In the genomic region with DNA sequence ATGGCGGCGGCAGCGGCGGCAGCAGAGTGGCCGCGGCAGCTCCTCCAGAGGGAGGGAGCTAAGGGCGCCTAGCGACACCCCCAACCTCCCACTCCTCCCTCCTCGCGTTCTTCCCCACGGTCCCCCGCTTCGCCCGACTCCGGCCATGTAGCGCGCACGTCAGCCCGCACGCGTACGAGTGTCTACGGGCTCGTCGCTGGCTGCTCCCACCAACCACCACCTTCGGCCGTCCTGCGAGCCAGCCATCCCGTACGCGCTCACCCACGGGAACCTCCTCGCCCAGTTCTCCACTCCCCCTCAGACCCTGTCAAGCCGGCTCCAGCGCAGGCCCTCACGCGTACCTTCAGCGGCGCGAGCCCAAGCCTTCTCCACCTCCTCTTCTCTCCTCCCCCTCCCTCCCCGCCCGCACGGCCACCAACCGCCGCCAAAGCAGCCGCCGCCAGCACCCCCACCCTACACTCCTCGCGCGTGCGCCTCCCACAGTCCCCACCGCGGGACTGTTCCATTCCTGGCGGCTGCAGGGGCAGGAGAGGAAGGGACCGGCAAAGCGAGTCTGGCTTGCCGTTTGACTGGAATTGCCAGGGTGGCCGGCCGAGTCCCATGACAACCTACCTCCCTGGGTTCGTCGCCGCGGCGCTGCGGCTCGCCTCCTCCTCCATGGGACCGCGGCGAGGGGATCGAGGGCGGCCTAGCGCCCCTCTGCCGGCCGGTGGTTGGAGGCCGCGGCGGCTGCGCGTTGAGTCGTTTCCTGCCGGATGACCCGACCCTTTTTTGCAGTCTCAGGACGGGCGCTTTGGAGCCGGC, we compare ENCODE assay signal across 8 cellular contexts. TPM values are rescaled to one million over a fixed set of nuclear protein-coding genes. Genes with fewer than 3 reads are reported as not detected.
DNase-seq lines count a peak whose midpoint lies in the region; ATAC-seq and TF ChIP-seq lines count a peak whose summit lies in the region.

A gene (plus strand): TSS at position 774 of the 804 bp plus-strand sequence. CDS start 20,689 bp downstream, outside the sequence.
A gene with protein sequence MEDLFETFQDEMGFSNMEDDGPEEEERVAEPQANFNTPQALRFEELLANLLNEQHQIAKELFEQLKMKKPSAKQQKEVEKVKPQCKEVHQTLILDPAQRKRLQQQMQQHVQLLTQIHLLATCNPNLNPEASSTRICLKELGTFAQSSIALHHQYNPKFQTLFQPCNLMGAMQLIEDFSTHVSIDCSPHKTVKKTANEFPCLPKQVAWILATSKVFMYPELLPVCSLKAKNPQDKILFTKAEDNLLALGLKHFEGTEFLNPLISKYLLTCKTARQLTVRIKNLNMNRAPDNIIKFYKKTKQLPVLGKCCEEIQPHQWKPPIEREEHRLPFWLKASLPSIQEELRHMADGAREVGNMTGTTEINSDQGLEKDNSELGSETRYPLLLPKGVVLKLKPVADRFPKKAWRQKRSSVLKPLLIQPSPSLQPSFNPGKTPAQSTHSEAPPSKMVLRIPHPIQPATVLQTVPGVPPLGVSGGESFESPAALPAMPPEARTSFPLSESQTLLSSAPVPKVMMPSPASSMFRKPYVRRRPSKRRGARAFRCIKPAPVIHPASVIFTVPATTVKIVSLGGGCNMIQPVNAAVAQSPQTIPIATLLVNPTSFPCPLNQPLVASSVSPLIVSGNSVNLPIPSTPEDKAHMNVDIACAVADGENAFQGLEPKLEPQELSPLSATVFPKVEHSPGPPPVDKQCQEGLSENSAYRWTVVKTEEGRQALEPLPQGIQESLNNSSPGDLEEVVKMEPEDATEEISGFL (minus strand): TSS at position 457 of the 804 bp plus-strand sequence. CDS start 8,338 bp downstream, outside the sequence.

- TF ChIP-seq EP300 in tibial nerve (IDR thresholded peaks at IDR 0.05) = peak; percentile 24 to 92

- H3K9me3 ChIP-seq in tibial nerve = no peaks in the 10 kb centered on the region

- intact Hi-C loops in cardiac septum (cut with DNase I) = no loop called here

- H3K36me3 ChIP-seq in tibial nerve = peaks cover 0 to 22% (median 0%) of the 10 kb centered on the region in 3 donors

- TF ChIP-seq CTCF in GM13976 (IDR thresholded peaks at IDR 0.05; ENCODE audit: borderline replicate concordance, control extremely low read depth, extremely low read depth, insufficient read depth, missing control alignments) (no peak), tibial nerve (IDR thresholded peaks at IDR 0.05) (peak; percentile 17 to 84 (median 27))

- H3K27me3 ChIP-seq in tibial nerve = no peaks in the 10 kb centered on the region

- peak; percentile 95 for DNase-seq in GM13976 (ENCODE audit: low spot score)
- DNase-seq in NCI-H1694 (lab: John Stamatoyannopoulos, UW) = peak; percentile 82
- peak; percentile 80 to 93 (median 86) for DNase-seq in T-helper 1 cell
- peak; percentile 97 for DNase-seq in cardiac septum (ENCODE audit: low spot score)
- DNase-seq in pons (ENCODE audit: low spot score) = peak; percentile 91
- DNase-seq in tibial nerve (ENCODE audit: low spot score in 2 of 2) = peak; percentile 84 to 85

- ATAC-seq in HG02852 (IDR thresholded peaks at IDR 0.05; ENCODE audit: unreplicated experiment) = peak; percentile 78

- H3K4me3 ChIP-seq in tibial nerve = peak within 1 kb of the TSS; percentile 74 to 99 (median 92)

- H3K4me1 ChIP-seq in tibial nerve = peaks cover 3 to 51% (median 22%) of the 10 kb centered on the region in 4 donors

- in situ Hi-C loops in GM13976 (cut with MboI; ENCODE audit: low sequenced_read_pairs, unreplicated experiment) = no loop called here

- H3K27ac ChIP-seq in adipose tissue (ENCODE audit: low read depth, low read length) = peak within 1 kb of the TSS; percentile 97
- peak within 1 kb of the TSS; percentile 88 to 98 (median 96) for H3K27ac ChIP-seq in tibial nerve

- WGBS in adipose tissue, 3 donors = 0 to 1% (median 1%) methylated on average over 71 to 85 of the region's 85 CpGs
- 0 to 1% methylated on average over 64 to 70 of the region's 85 CpGs for WGBS in tibial nerve, 2 donors

- TF ChIP-seq POLR2A in tibial nerve (IDR thresholded peaks at IDR 0.05) = peak; percentile 30 to 87

RNA-seq across cellular contexts. Expression of the first gene that starts in this region (rescaled TPM):
- 10 to 100 TPM; 47.6 to 83.3 (median 83.2) TPM for polyA plus RNA-seq in adipose tissue
- total RNA-seq in cardiac septum (91.2 TPM), tibial nerve (100 to 1,000 TPM; 101 to 159 (median 138) TPM)

RNA-seq across cellular contexts. Expression of the second gene that starts in this region (rescaled TPM):
- polyA plus RNA-seq in adipose tissue = 10 to 100 TPM; 20.8 to 38.3 (median 32.3) TPM
- total RNA-seq in cardiac septum = 66.3 TPM
- total RNA-seq in tibial nerve = 100 to 1,000 TPM; 170 to 253 (median 196) TPM

Comparison
In these comparisons a context has a peak if more than half of its experiments do, and no peak if none do; other contexts are left out.
1. Peak in every context shown above with its lines: DNase-seq, ATAC-seq, H3K4me3 ChIP-seq and H3K27ac ChIP-seq.